In genomic region chr9:112170235-112170634, GRCh38 we compare ENCODE assay signal across 15 cellular contexts. TPM values are rescaled to one million over a fixed set of nuclear protein-coding genes. Genes with fewer than 3 reads are reported as not detected.
DNase-seq lines count a peak whose midpoint lies in the region; ATAC-seq and TF ChIP-seq lines count a peak whose summit lies in the region.
"Had no signal": no experiment of that assay in that cellular context is flagged by ENCODE, and none has a peak within 500 bp of the region (broad histone marks: within the 10 kb centered on the region; RNA-seq: fewer than 3 reads in every experiment).

No MANE protein-coding gene starts in this region.

- H3K4ac ChIP-seq in trophoblast cell (ENCODE audit: low read depth, low read length): no peak overlapping the region

- no peaks in the 10 kb centered on the region for H3K27me3 Mint-ChIP-seq in activated CD8-positive, alpha-beta T cell treated with anti-CD3 and anti-CD28 coated beads, Interleukin-2, amount 10 ng/mL, durations not matched to agents 7 days and 5 days (ENCODE audit: low read depth)
- H3K27me3 Mint-ChIP-seq: naive B cell had no signal

- no peak overlapping the region for H3K23ac ChIP-seq in trophoblast cell (ENCODE audit: low read length)

- no peak overlapping the region for H3K9ac ChIP-seq in trophoblast cell (ENCODE audit: low read length)

- no peak overlapping the region for H3K18ac ChIP-seq in trophoblast cell (ENCODE audit: low read length)

- H3K4me2 ChIP-seq in trophoblast cell (ENCODE audit: low read length): peak overlapping the region; percentile 54

- H3K36me3 Mint-ChIP-seq in activated CD8-positive, alpha-beta T cell treated with anti-CD3 and anti-CD28 coated beads, Interleukin-2, amount 10 ng/mL, durations not matched to agents 7 days and 5 days (ENCODE audit: low read depth): peaks cover 42% of the 10 kb centered on the region
- H3K36me3 Mint-ChIP-seq: naive B cell had no signal

- no peak overlapping the region for H3K4me3 ChIP-seq in trophoblast cell (ENCODE audit: low read depth, low read length)
- H3K4me3 ChIP-seq: right lobe of liver had no signal

- CTCF ChIA-PET in activated CD8-positive, alpha-beta T cell treated with anti-CD3 and anti-CD28 coated beads, Interleukin-2, amount 10 ng/mL, durations not matched to agents 7 days and 5 days (lab: Charles Lee): no interaction called here

- H3K4me3 Mint-ChIP-seq in activated CD8-positive, alpha-beta T cell treated with anti-CD3 and anti-CD28 coated beads, Interleukin-2, amount 10 ng/mL, durations not matched to agents 7 days and 5 days: no peak overlapping the region
- H3K4me3 Mint-ChIP-seq: stimulated activated naive CD8-positive, alpha-beta T cell treated with anti-CD3 and anti-CD28 coated beads, Interleukin-15, Interleukin-2, amounts not matched to agents 100 ng/mL and 50 ng/mL, for 24 hours had no signal

- peaks cover 71% of the 10 kb centered on the region for H3K4me1 Mint-ChIP-seq in activated CD8-positive, alpha-beta T cell treated with anti-CD3 and anti-CD28 coated beads, Interleukin-2, amount 10 ng/mL, durations not matched to agents 7 days and 5 days (ENCODE audit: low read depth)

- H4K12ac ChIP-seq in trophoblast cell (ENCODE audit: low read depth, low read length): no peak overlapping the region

- no peaks in the 10 kb centered on the region for H3K9me3 Mint-ChIP-seq in activated CD8-positive, alpha-beta T cell treated with anti-CD3 and anti-CD28 coated beads, Interleukin-2, amount 10 ng/mL, durations not matched to agents 7 days and 5 days (ENCODE audit: insufficient read depth)
- H3K9me3 Mint-ChIP-seq: naive B cell; stimulated activated naive CD8-positive, alpha-beta T cell treated with anti-CD3 and anti-CD28 coated beads, Interleukin-15, Interleukin-2, amounts not matched to agents 100 ng/mL and 50 ng/mL, for 24 hours had no signal

- H2BK12ac ChIP-seq in trophoblast cell (ENCODE audit: low read length): no peak overlapping the region

- H3K9me3 ChIP-seq in trophoblast cell (ENCODE audit: insufficient read depth, low read depth, low read length): peaks cover 1% of the 10 kb centered on the region
- H3K9me3 ChIP-seq: right lobe of liver had no signal

- H3K14ac ChIP-seq in trophoblast cell (ENCODE audit: low read length): no peak overlapping the region

- intact Hi-C loops in left ventricle myocardium superior (cut with micrococcal nuclease): no loop called here

- H3K27ac ChIP-seq in foreskin keratinocyte: peak overlapping the region; percentile 85
- H3K27ac ChIP-seq in trophoblast cell (ENCODE audit: low read depth, low read length): peak overlapping the region; percentile 85
- H3K27ac ChIP-seq: right lobe of liver had no signal

- in situ Hi-C loops in ACHN (cut with HindIII; ENCODE audit: low pct_ligation_motif_present, low pct_unique_long_range_greater_than_20kb, low sequenced_read_pairs): no loop called here

- no peak overlapping the region for H4K91ac ChIP-seq in trophoblast cell (ENCODE audit: low read depth, low read length)

- no peak overlapping the region for H2AFZ ChIP-seq in trophoblast cell (ENCODE audit: insufficient read depth, low read length, poor library complexity)

- peak; percentile 22 for ATAC-seq in foreskin keratinocyte
- no peak for ATAC-seq in HG02852 (IDR thresholded peaks at IDR 0.05; ENCODE audit: unreplicated experiment)
- ATAC-seq in left ventricle myocardium superior: no peak
- ATAC-seq in activated CD8-positive, alpha-beta T cell treated with anti-CD3 and anti-CD28 coated beads, Interleukin-2, amount 10 ng/mL, durations not matched to agents 7 days and 5 days: no peak
- ATAC-seq: right lobe of liver had no signal

- no peak overlapping the region for H4K8ac ChIP-seq in trophoblast cell (ENCODE audit: low read depth, low read length)

- H3K79me2 ChIP-seq in trophoblast cell (ENCODE audit: control insufficient read depth, insufficient read depth, low read length, poor library complexity): peaks cover under 1% of the 10 kb centered on the region

- H2BK5ac ChIP-seq in trophoblast cell (ENCODE audit: low read depth, low read length, poor library complexity): no peak overlapping the region

- no peak overlapping the region for H3K27ac Mint-ChIP-seq in activated CD8-positive, alpha-beta T cell treated with anti-CD3 and anti-CD28 coated beads, Interleukin-2, amount 10 ng/mL, durations not matched to agents 7 days and 5 days
- H3K27ac Mint-ChIP-seq: stimulated activated naive CD8-positive, alpha-beta T cell treated with anti-CD3 and anti-CD28 coated beads, Interleukin-15, Interleukin-2, amounts not matched to agents 100 ng/mL and 50 ng/mL, for 24 hours had no signal

- POLR2A ChIA-PET in activated CD8-positive, alpha-beta T cell treated with anti-CD3 and anti-CD28 coated beads, Interleukin-2, amount 10 ng/mL, durations not matched to agents 7 days and 5 days (lab: Charles Lee): no interaction called here

- H3K27me3 ChIP-seq in foreskin keratinocyte (peaks cover 1% of the 10 kb centered on the region), trophoblast cell (ENCODE audit: insufficient read depth, low read length) (no peaks in the 10 kb centered on the region)
- H3K27me3 ChIP-seq: right lobe of liver had no signal

- H3K4me1 ChIP-seq in foreskin keratinocyte (peaks cover 27% of the 10 kb centered on the region), trophoblast cell (ENCODE audit: control insufficient read depth in 1 of 2, insufficient read depth in 2 of 2, low read length in 2 of 2) (peaks cover 26 to 46% of the 10 kb centered on the region in 2 experiments)

- H3K36me3 ChIP-seq in trophoblast cell (ENCODE audit: control insufficient read depth in 1 of 2, insufficient read depth in 2 of 2, low read length in 2 of 2): no peaks in the 10 kb centered on the region
- H3K36me3 ChIP-seq: right lobe of liver had no signal

- TF ChIP-seq CTCF in foreskin keratinocyte (conservative IDR thresholded peaks at IDR 0.05): no peak

- peaks cover 33% of the 10 kb centered on the region for H3K79me1 ChIP-seq in trophoblast cell (ENCODE audit: low read length)

- DNase-seq in ELF-1 (ENCODE audit: low read depth, low spot score) (peak; percentile 74), NCI-H510A treated with DMSO at 0.1 percent for 48 hours (lab: John Stamatoyannopoulos, UW) (peak; percentile 59), foreskin keratinocyte (peak; percentile 61 to 80), trophoblast cell (peak; percentile 89 to 94), left ventricle myocardium superior (no peak), ACHN (no peak)
- DNase-seq in activated CD8-positive, alpha-beta T cell treated with anti-CD3 and anti-CD28 coated beads, Interleukin-2, amount 10 ng/mL, durations not matched to agents 7 days and 5 days: no peak
- DNase-seq: activated CD8-positive, alpha-beta memory T cell treated with anti-CD3 and anti-CD28 coated beads, Interleukin-2, amount 50 U/mL, for 48 hours; CD4-positive, CD25-positive, alpha-beta regulatory T cell; naive B cell; NCI-H1417 treated with DMSO at 0.1 percent for 48 hours; NCI-H82; right lobe of liver had no signal

- no peak overlapping the region for H2BK120ac ChIP-seq in trophoblast cell (ENCODE audit: insufficient read depth, low read length, poor library complexity)

- no CpG with 5 or more reads among the region's 4 CpGs for WGBS in trophoblast cell (ENCODE audit: extremely low coverage, insufficient coverage, insufficient read length)

- H2AK5ac ChIP-seq in trophoblast cell (ENCODE audit: low read length): no peak overlapping the region

RNA-seq across cellular contexts. Expression of gene SUSD1, which starts 4.9 kb away (rescaled TPM):
- total RNA-seq in foreskin keratinocyte (2.5 and 3.2 TPM in 2 replicates), left ventricle myocardium superior (6.8 TPM)
- polyA plus RNA-seq in foreskin keratinocyte: 1.1 and 1.9 TPM in 2 replicates
- polyA plus RNA-seq in trophoblast cell (2013): 15.6 TPM in 2 replicates
- total RNA-seq in activated CD8-positive, alpha-beta T cell treated with anti-CD3 and anti-CD28 coated beads, Interleukin-2, amount 10 ng/mL, durations not matched to agents 7 days and 5 days: 10 to 100 TPM; 15.2 to 17.9 TPM

Comparison
In these comparisons a context has a peak if more than half of its experiments do, and no peak if none do; other contexts are left out.
1. DNase-seq: peak in ELF-1 (single experiment), NCI-H510A treated with DMSO at 0.1 percent for 48 hours (single experiment), foreskin keratinocyte (2 of 2) and trophoblast cell (2 of 2); none in left ventricle myocardium superior (single experiment), activated CD8-positive, alpha-beta T cell treated with anti-CD3 and anti-CD28 coated beads, Interleukin-2, amount 10 ng/mL, durations not matched to agents 7 days and 5 days (single experiment) and ACHN (single experiment).